Comparison of ENCODE assay signal across 13 cellular contexts in the genomic region with DNA sequence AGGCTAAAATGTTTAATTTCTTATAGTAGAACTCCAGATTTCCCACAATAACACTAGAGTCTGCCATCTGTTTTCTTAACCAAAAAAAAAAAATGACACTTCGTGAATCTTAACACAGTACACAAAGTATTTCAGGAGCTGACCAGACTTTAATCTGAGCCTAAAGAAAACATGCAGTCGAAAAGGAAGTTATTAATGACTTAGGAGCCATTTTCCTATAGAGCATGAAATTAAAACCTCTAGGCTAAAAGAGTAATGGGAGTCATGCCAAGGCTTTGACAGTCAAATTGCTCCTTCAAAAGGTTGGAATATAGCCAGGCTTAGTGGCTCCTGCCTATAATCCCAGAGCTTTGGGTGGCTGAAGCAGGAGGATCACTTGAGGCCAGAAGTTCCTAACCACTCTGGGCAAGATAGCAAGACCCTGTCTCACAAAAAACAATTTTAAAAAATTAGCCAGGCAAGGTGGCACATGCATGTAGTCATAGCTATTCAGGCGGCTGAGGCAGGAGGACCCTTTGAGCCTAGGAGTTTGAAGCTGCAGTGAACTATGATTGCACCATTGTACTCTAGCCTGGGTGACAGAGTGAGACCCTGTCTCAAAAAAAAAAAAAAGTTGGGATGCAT. TPM values are rescaled to one million over a fixed set of nuclear protein-coding genes. Genes with fewer than 3 reads are reported as not detected.
DNase-seq lines count a peak whose midpoint lies in the region; ATAC-seq and TF ChIP-seq lines count a peak whose summit lies in the region.
"Had no signal": no experiment of that assay in that cellular context is flagged by ENCODE, and none has a peak within 500 bp of the region (broad histone marks: within the 10 kb centered on the region; RNA-seq: fewer than 3 reads in every experiment).

No MANE protein-coding gene starts in this region.

- intact Hi-C loops in activated B cell treated with CpG ODN at 0.5 μM for 24 hours (cut with micrococcal nuclease) (no loop called here), OCI-LY7 (cut with micrococcal nuclease; ENCODE audit: unreplicated experiment) (no loop called here)

- H3K9me3 ChIP-seq in liver (ENCODE audit: control insufficient read depth in 4 of 4, low read length in 3 of 4) (no peaks in the 10 kb centered on the region), OCI-LY7 (ENCODE audit: low read length) (no peaks in the 10 kb centered on the region)
- H3K9me3 ChIP-seq: sigmoid colon had no signal

- CTCF ChIA-PET in activated B cell treated with CpG ODN at 0.5 μM for 24 hours (lab: Charles Lee), result no interaction called here
- CTCF ChIA-PET in OCI-LY7 (lab: Charles Lee; ENCODE audit: unreplicated experiment), result no interaction called here

- no peaks in the 10 kb centered on the region for H3K9me2 ChIP-seq in OCI-LY7 (ENCODE audit: insufficient read depth, low read length)

- no peak for TF ChIP-seq CTCF in activated B cell treated with CpG ODN at 0.5 μM for 24 hours (IDR thresholded peaks at IDR 0.05)
- TF ChIP-seq CTCF in liver (IDR thresholded peaks at IDR 0.05; ENCODE audit: low read depth, low read length, missing input control), result no peak
- TF ChIP-seq CTCF in OCI-LY7 (conservative IDR thresholded peaks at IDR 0.05; ENCODE audit: low read length), result no peak

- POLR2A ChIA-PET in activated B cell treated with CpG ODN at 0.5 μM for 24 hours (lab: Charles Lee) (interaction anchor here (0.6 to 0.8 kb wide), 3 partner anchors 17 to 1234 kb away, joined by 3 to 4 read pairs (median 3); no protein-coding TSS in a partner anchor), OCI-LY7 (lab: Charles Lee) (interaction anchor here (0.6 to 1.4 kb wide), 4 partner anchors 10 to 1778 kb away, joined by 3 to 4 read pairs (median 3); no protein-coding TSS in a partner anchor)
- POLR2A ChIA-PET in naive thymus-derived CD8-positive, alpha-beta T cell (lab: Charles Lee), result interaction anchor here (0.6 to 0.7 kb wide), 3 partner anchors 13 to 21 kb away, joined by 3 to 5 read pairs (median 4); no protein-coding TSS in a partner anchor

- peak overlapping the region; percentile 16 for H3K4me3 Mint-ChIP-seq in activated B cell treated with CpG ODN at 0.5 μM for 24 hours
- no peak overlapping the region for H3K4me3 Mint-ChIP-seq in naive thymus-derived CD8-positive, alpha-beta T cell

- H2AFZ ChIP-seq in OCI-LY7 (ENCODE audit: low read length), result no peak overlapping the region
- H2AFZ ChIP-seq: hepatocyte had no signal

- DNase-seq in Caki2 (ENCODE audit: low read depth), result peak; percentile 33
- DNase-seq in NCI-H1417 treated with DMSO at 0.1 percent for 48 hours (lab: John Stamatoyannopoulos, UW), result peak; percentile 51
- no peak for DNase-seq in activated B cell treated with CpG ODN at 0.5 μM for 24 hours
- no peak for DNase-seq in naive thymus-derived CD8-positive, alpha-beta T cell
- no peak for DNase-seq in T-helper 9 cell
- no peak for DNase-seq in OCI-LY7 (ENCODE audit: low spot score)
- DNase-seq: activated effector memory CD4-positive, alpha-beta T cell treated with anti-CD3 and anti-CD28 coated beads, Interleukin-2, amount 50 U/mL, for 16 hours; SIG-M5; sigmoid colon had no signal

- no peaks in the 10 kb centered on the region for H4K20me1 ChIP-seq in OCI-LY7 (ENCODE audit: insufficient read depth, low read length)

- TF ChIP-seq RAD21 in liver (IDR thresholded peaks at IDR 0.05), result no peak

- H3K9me3 Mint-ChIP-seq in activated B cell treated with CpG ODN at 0.5 μM for 24 hours, result peaks cover 5% of the 10 kb centered on the region
- H3K9me3 Mint-ChIP-seq in naive thymus-derived CD8-positive, alpha-beta T cell, result peaks cover 0 to 18% (median 11%) of the 10 kb centered on the region in 9 donors

- H3K27ac Mint-ChIP-seq in activated B cell treated with CpG ODN at 0.5 μM for 24 hours, result peak overlapping the region; percentile 30
- H3K27ac Mint-ChIP-seq in naive thymus-derived CD8-positive, alpha-beta T cell, result peak overlapping the region in 2 of 10 donors; percentile 4 to 61

- H3K27ac ChIP-seq in liver (ENCODE audit: low read depth in 1 of 2, low read length in 2 of 2) (peak overlapping the region; percentile 50 to 53), OCI-LY7 (ENCODE audit: low read depth, low read length, poor library complexity, severe bottlenecking) (no peak overlapping the region)
- H3K27ac ChIP-seq: hepatocyte had no signal

- no peak for ATAC-seq in activated B cell treated with CpG ODN at 0.5 μM for 24 hours (ENCODE audit: low read depth)
- ATAC-seq in naive thymus-derived CD8-positive, alpha-beta T cell, result no peak
- ATAC-seq in GM18873 (IDR thresholded peaks at IDR 0.05; ENCODE audit: low FRiP score, unreplicated experiment), result no peak

- BruUV-seq in OCI-LY7 (replicated peaks; lab: Mats Ljungman, UMichigan), result no TSS peak

- peaks cover 22% of the 10 kb centered on the region for H3K4me1 Mint-ChIP-seq in activated B cell treated with CpG ODN at 0.5 μM for 24 hours
- peaks cover 8 to 18% (median 11%) of the 10 kb centered on the region in 4 donors for H3K4me1 Mint-ChIP-seq in naive thymus-derived CD8-positive, alpha-beta T cell

- H3K27me3 ChIP-seq in liver (ENCODE audit: control insufficient read depth in 4 of 4, insufficient read depth in 4 of 4, low read length in 3 of 4), result no peaks in the 10 kb centered on the region
- H3K27me3 ChIP-seq: BLaER1 treated with 17β-estradiol and CSF1 and Interleukin-3, amounts not matched to agents 10 nM and 100 nM; hepatocyte; sigmoid colon had no signal

- in situ Hi-C loops in Caki2 (cut with HindIII; ENCODE audit: low pct_unique_long_range_greater_than_20kb, low sequenced_read_pairs), result no loop called here

- H3K4me3 ChIP-seq in liver (ENCODE audit: low read depth in 1 of 3, low read length in 3 of 3), result peak overlapping the region; percentile 16 to 55 (median 37)
- no peak overlapping the region for H3K4me3 ChIP-seq in OCI-LY7 (ENCODE audit: low read depth, low read length, poor library complexity, severe bottlenecking)
- H3K4me3 ChIP-seq: BLaER1 treated with 17β-estradiol and CSF1 and Interleukin-3, amounts not matched to agents 10 nM and 100 nM; hepatocyte; sigmoid colon had no signal

- no peaks in the 10 kb centered on the region for H3K79me2 ChIP-seq in OCI-LY7 (ENCODE audit: insufficient read depth, low read depth, low read length)

- H3K4me2 ChIP-seq in OCI-LY7 (ENCODE audit: low read length), result no peak overlapping the region
- H3K4me2 ChIP-seq: hepatocyte had no signal

- no peaks in the 10 kb centered on the region for H3K27me3 Mint-ChIP-seq in activated B cell treated with CpG ODN at 0.5 μM for 24 hours
- H3K27me3 Mint-ChIP-seq in naive thymus-derived CD8-positive, alpha-beta T cell, result no peaks in the 10 kb centered on the region

- H3K36me3 ChIP-seq in liver (ENCODE audit: control insufficient read depth in 4 of 4, insufficient read depth in 3 of 4, low read depth in 1 of 4, low read length in 3 of 4) (no peaks in the 10 kb centered on the region), OCI-LY7 (ENCODE audit: insufficient read depth, low read length) (no peaks in the 10 kb centered on the region)
- H3K36me3 ChIP-seq: sigmoid colon had no signal

- peaks cover 0 to 11% (median 2%) of the 10 kb centered on the region in 4 donors for H3K4me1 ChIP-seq in liver (ENCODE audit: control insufficient read depth in 4 of 4, insufficient read depth in 4 of 4, low read length in 3 of 4)
- H3K4me1 ChIP-seq in OCI-LY7 (ENCODE audit: insufficient read depth, low read length, poor library complexity, severe bottlenecking), result no peaks in the 10 kb centered on the region

- WGBS in liver, result 39% methylated on average over 3 of the region's 3 CpGs

- peaks cover 20% of the 10 kb centered on the region for H3K36me3 Mint-ChIP-seq in activated B cell treated with CpG ODN at 0.5 μM for 24 hours (ENCODE audit: low read depth)
- H3K36me3 Mint-ChIP-seq in naive thymus-derived CD8-positive, alpha-beta T cell, result peaks cover 15 to 22% (median 15%) of the 10 kb centered on the region in 3 donors

- peak overlapping the region; percentile 58 to 72 for H3K9ac ChIP-seq in liver (ENCODE audit: low read depth in 1 of 2, low read length in 2 of 2)
- H3K9ac ChIP-seq: BLaER1 treated with 17β-estradiol and CSF1 and Interleukin-3, amounts not matched to agents 10 nM and 100 nM had no signal

TF ChIP-seq in liver, 16 proteins besides CTCF, POLR2A, EP300 and RAD21 (continues in another document):
- TF ChIP-seq GABPA (IDR thresholded peaks at IDR 0.05 in 1 of 2, conservative IDR thresholded peaks at IDR 0.05 in 1 of 2) (no peak), RXRA (IDR thresholded peaks at IDR 0.05) (no peak), NR2F2 (IDR thresholded peaks at IDR 0.05) (no peak), HNF4G (IDR thresholded peaks at IDR 0.05) (no peak), JUND (IDR thresholded peaks at IDR 0.05) (no peak)
- TF ChIP-seq, protein P1, sequence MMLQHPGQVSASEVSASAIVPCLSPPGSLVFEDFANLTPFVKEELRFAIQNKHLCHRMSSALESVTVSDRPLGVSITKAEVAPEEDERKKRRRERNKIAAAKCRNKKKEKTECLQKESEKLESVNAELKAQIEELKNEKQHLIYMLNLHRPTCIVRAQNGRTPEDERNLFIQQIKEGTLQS (IDR thresholded peaks at IDR 0.05), result no peak
- TF ChIP-seq, protein P2, sequence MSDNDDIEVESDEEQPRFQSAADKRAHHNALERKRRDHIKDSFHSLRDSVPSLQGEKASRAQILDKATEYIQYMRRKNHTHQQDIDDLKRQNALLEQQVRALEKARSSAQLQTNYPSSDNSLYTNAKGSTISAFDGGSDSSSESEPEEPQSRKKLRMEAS (IDR thresholded peaks at IDR 0.05), result no peak
- TF ChIP-seq, protein P3, sequence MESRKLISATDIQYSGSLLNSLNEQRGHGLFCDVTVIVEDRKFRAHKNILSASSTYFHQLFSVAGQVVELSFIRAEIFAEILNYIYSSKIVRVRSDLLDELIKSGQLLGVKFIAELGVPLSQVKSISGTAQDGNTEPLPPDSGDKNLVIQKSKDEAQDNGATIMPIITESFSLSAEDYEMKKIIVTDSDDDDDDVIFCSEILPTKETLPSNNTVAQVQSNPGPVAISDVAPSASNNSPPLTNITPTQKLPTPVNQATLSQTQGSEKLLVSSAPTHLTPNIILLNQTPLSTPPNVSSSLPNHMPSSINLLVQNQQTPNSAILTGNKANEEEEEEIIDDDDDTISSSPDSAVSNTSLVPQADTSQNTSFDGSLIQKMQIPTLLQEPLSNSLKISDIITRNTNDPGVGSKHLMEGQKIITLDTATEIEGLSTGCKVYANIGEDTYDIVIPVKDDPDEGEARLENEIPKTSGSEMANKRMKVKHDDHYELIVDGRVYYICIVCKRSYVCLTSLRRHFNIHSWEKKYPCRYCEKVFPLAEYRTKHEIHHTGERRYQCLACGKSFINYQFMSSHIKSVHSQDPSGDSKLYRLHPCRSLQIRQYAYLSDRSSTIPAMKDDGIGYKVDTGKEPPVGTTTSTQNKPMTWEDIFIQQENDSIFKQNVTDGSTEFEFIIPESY (IDR thresholded peaks at IDR 0.05), result no peak

RNA-seq across cellular contexts. Expression of a gene that starts 13.6 kb away (rescaled TPM):
- 74.7 and 83.2 TPM in 2 replicates for total RNA-seq in Caki2 (2014; rRNA removed; shearing (Covaris generic); ENCODE audit: low replicate concordance)
- total RNA-seq in activated B cell treated with CpG ODN at 0.5 μM for 24 hours, result 27.4 and 34.5 TPM in 2 replicates
- 10 to 100 TPM; 28.0 to 47.4 TPM for total RNA-seq in liver
- 10 to 100 TPM; 26.4 to 36.1 TPM for polyA plus RNA-seq in liver
- total RNA-seq in naive thymus-derived CD8-positive, alpha-beta T cell, result 10 to 100 TPM; 25.9 to 26.4 TPM
- polyA plus RNA-seq in naive thymus-derived CD8-positive, alpha-beta T cell, result 10 to 100 TPM; 20.7 to 24.1 (median 21.4) TPM
- 27.0 and 27.2 TPM in 2 replicates for total RNA-seq in OCI-LY7 (2014; rRNA removed; shearing (Covaris generic))
- total RNA-seq in OCI-LY7 (2022), result 33.0 and 33.6 TPM in 2 replicates

Comparison
In these comparisons a context has a peak if more than half of its experiments do, and no peak if none do; other contexts are left out.
1. DNase-seq: peak in Caki2 (single experiment) and NCI-H1417 treated with DMSO at 0.1 percent for 48 hours (single experiment); none in activated B cell treated with CpG ODN at 0.5 μM for 24 hours (single experiment), naive thymus-derived CD8-positive, alpha-beta T cell (0 of 10), T-helper 9 cell (single experiment) and OCI-LY7 (single experiment).